ENCODE assay signal across 2 cellular contexts in the genomic region with DNA sequence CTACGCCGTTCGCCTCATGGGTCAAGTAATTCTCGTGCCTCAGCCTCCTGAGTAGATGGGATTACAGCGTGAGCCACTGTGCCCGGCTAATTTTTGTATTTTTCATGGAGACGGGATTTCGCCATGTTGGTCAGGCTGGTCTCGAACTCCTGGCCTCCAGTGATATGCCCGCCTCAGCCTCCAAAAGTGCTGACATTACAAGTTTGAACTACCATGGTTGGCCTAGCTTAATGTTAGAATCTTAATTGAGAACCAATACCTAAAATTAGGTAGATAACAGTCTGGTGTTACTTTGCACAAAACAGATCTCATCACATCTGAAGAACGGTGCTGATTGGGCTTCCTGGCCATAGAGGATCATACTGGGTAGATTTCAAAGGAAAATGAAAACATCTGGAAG.
TF ChIP-seq lines count a peak whose summit lies in the region.

No MANE protein-coding gene starts in this region.

TF ChIP-seq in A549, 52 proteins besides CTCF, POLR2A, EP300 and RAD21 (continued from another document):
- peak; percentile 79 for TF ChIP-seq MAFK (IDR thresholded peaks at IDR 0.05; ENCODE audit: partially characterized antibody)

TF ChIP-seq in IMR-90, 13 proteins besides CTCF, POLR2A, EP300 and RAD21 (continued from another document):
- TF ChIP-seq MAFK (IDR thresholded peaks at IDR 0.05; ENCODE audit: low read depth, low read length) = peak; percentile 87
